In genomic region chrX:101347859-101348451, GRCh38 we compare ENCODE assay signal across 8 cellular contexts. TPM values are rescaled to one million over a fixed set of nuclear protein-coding genes. Genes with fewer than 3 reads are reported as not detected.
DNase-seq lines count a peak whose midpoint lies in the region; ATAC-seq and TF ChIP-seq lines count a peak whose summit lies in the region.

No MANE protein-coding gene starts in this region.

- WGBS in esophagus squamous epithelium, 2 donors = 0 to 30% methylated on average over 3 to 6 of the region's 14 CpGs

- H3K27ac ChIP-seq in esophagus squamous epithelium = peak overlapping the region; percentile 85 to 93 (median 90)

- H3K27me3 Mint-ChIP-seq in natural killer cell treated with Interleukin-12 subunit alpha and Interleukin-12 subunit beta and Interleukin-15 and Interleukin-18, amount 100 ng/mL, for 72 hours = no peaks in the 10 kb centered on the region

- H3K4me3 Mint-ChIP-seq in natural killer cell treated with Interleukin-12 subunit alpha and Interleukin-12 subunit beta and Interleukin-15 and Interleukin-18, amount 100 ng/mL, for 72 hours = peak overlapping the region; percentile 85

- peaks cover 4 to 6% of the 10 kb centered on the region in 2 donors for H3K4me1 Mint-ChIP-seq in natural killer cell treated with Interleukin-12 subunit alpha and Interleukin-12 subunit beta and Interleukin-15 and Interleukin-18, amount 100 ng/mL, for 72 hours (ENCODE audit: low read depth in 2 of 2)

- peaks cover 21% of the 10 kb centered on the region for H3K4me1 ChIP-seq in HAP-1
- H3K4me1 ChIP-seq in esophagus squamous epithelium = peaks cover 0 to 29% (median 0%) of the 10 kb centered on the region in 3 donors

- no peaks in the 10 kb centered on the region for H3K36me3 Mint-ChIP-seq in natural killer cell treated with Interleukin-12 subunit alpha and Interleukin-12 subunit beta and Interleukin-15 and Interleukin-18, amount 100 ng/mL, for 72 hours

- H3K27me3 ChIP-seq in HAP-1 (ENCODE audit: low read depth) = no peaks in the 10 kb centered on the region
- no peaks in the 10 kb centered on the region for H3K27me3 ChIP-seq in esophagus squamous epithelium

- H3K9me3 ChIP-seq in HAP-1 (no peaks in the 10 kb centered on the region), esophagus squamous epithelium (no peaks in the 10 kb centered on the region)

- in situ Hi-C loops in HAP-1 (cut with MboI; ENCODE audit: low sequenced_read_pairs) = no loop called here

- peak overlapping the region; percentile 71 to 82 for H3K27ac Mint-ChIP-seq in natural killer cell treated with Interleukin-12 subunit alpha and Interleukin-12 subunit beta and Interleukin-15 and Interleukin-18, amount 100 ng/mL, for 72 hours

- H3K4me3 ChIP-seq in HAP-1 = peak overlapping the region; percentile 82
- peak overlapping the region; percentile 56 to 81 (median 64) for H3K4me3 ChIP-seq in esophagus squamous epithelium

- intact Hi-C loops in esophagus squamous epithelium (cut with DNase I) = no loop called here

- no peak for TF ChIP-seq CTCF in esophagus squamous epithelium (IDR thresholded peaks at IDR 0.05)

- H3K9me3 Mint-ChIP-seq in natural killer cell treated with Interleukin-12 subunit alpha and Interleukin-12 subunit beta and Interleukin-15 and Interleukin-18, amount 100 ng/mL, for 72 hours = no peaks in the 10 kb centered on the region

- DNase-seq in EH (ENCODE audit: low read depth) = peak; percentile 19
- no peak for DNase-seq in HAP-1 (ENCODE audit: low spot score in 2 of 2)
- DNase-seq in RPMI8226 = peak; percentile 30
- DNase-seq in esophagus squamous epithelium (lab: John Stamatoyannopoulos, UW) = no peak
- DNase-seq in natural killer cell treated with Interleukin-12 subunit alpha and Interleukin-12 subunit beta and Interleukin-15 and Interleukin-18, amount 100 ng/mL, for 72 hours (ENCODE audit: low spot score) = no peak
- DNase-seq in mucosa of gallbladder (ENCODE audit: low spot score) = no peak
- DNase-seq in cerebellar cortex (ENCODE audit: low spot score) = no peak

- no peak for ATAC-seq in natural killer cell treated with Interleukin-12 subunit alpha and Interleukin-12 subunit beta and Interleukin-15 and Interleukin-18, amount 100 ng/mL, for 72 hours
- no peak for ATAC-seq in GM18858 (IDR thresholded peaks at IDR 0.05; ENCODE audit: unreplicated experiment)

- TF ChIP-seq POLR2A in esophagus squamous epithelium (IDR thresholded peaks at IDR 0.05) = no peak

- peaks cover 38% of the 10 kb centered on the region for H3K36me3 ChIP-seq in HAP-1 (replicated peaks)
- H3K36me3 ChIP-seq in esophagus squamous epithelium = peaks cover 0 to 23% (median 0%) of the 10 kb centered on the region in 3 donors

RNA-seq across cellular contexts. Expression of gene TIMM8A, which starts 0.6 kb away (rescaled TPM):
- total RNA-seq in esophagus squamous epithelium (10 to 100 TPM in 1 of 4 donors, 1 to 10 TPM in 3; 4.4 to 11.4 (median 8.1) TPM), mucosa of gallbladder (6.6 TPM)
- 10 to 100 TPM; 18.6 to 31.9 TPM for total RNA-seq in natural killer cell treated with Interleukin-12 subunit alpha and Interleukin-12 subunit beta and Interleukin-15 and Interleukin-18, amount 100 ng/mL, for 72 hours

RNA-seq across cellular contexts. Expression of gene BTK, which starts 38.0 kb away (rescaled TPM):
- total RNA-seq in esophagus squamous epithelium = 1 to 10 TPM in 2 of 4 donors, under 1 TPM in 2; 0.15 to 4.2 (median 0.83) TPM
- total RNA-seq in natural killer cell treated with Interleukin-12 subunit alpha and Interleukin-12 subunit beta and Interleukin-15 and Interleukin-18, amount 100 ng/mL, for 72 hours = 1 to 10 TPM in 1 of 2 donors, under 1 TPM in 1; 0.38 to 7.2 TPM
- total RNA-seq in mucosa of gallbladder = 8.2 TPM

RNA-seq across cellular contexts. Expression of gene RPL36A, which starts 42.9 kb away (rescaled TPM):
- total RNA-seq in esophagus squamous epithelium (1,000 to 10,000 TPM in 3 of 4 donors, 100 to 1,000 TPM in 1; 706 to 2,007 (median 1,553) TPM), mucosa of gallbladder (124 TPM)
- 100 to 1,000 TPM in 1 of 2 donors, 10 to 100 TPM in 1; 62.9 to 148 TPM for total RNA-seq in natural killer cell treated with Interleukin-12 subunit alpha and Interleukin-12 subunit beta and Interleukin-15 and Interleukin-18, amount 100 ng/mL, for 72 hours

RNA-seq across cellular contexts. Expression of gene TAF7L, which starts 56.8 kb away (rescaled TPM):
- under 1 TPM in 1 of 4 donors, not detected in 3; 0.44 TPM for total RNA-seq in esophagus squamous epithelium
- total RNA-seq in natural killer cell treated with Interleukin-12 subunit alpha and Interleukin-12 subunit beta and Interleukin-15 and Interleukin-18, amount 100 ng/mL, for 72 hours = under 1 TPM; 0.19 to 0.84 TPM
- not detected for total RNA-seq in mucosa of gallbladder

RNA-seq across cellular contexts. Expression of gene GLA, which starts 59.8 kb away (rescaled TPM):
- total RNA-seq in esophagus squamous epithelium = 10 to 100 TPM; 12.2 to 32.8 (median 21.9) TPM
- total RNA-seq in natural killer cell treated with Interleukin-12 subunit alpha and Interleukin-12 subunit beta and Interleukin-15 and Interleukin-18, amount 100 ng/mL, for 72 hours = 10 to 100 TPM; 42.1 to 58.2 TPM
- total RNA-seq in mucosa of gallbladder = 29.2 TPM

Comparison
In these comparisons a context has a peak if more than half of its experiments do, and no peak if none do; other contexts are left out.
1. DNase-seq: peak in EH (single experiment) and RPMI8226 (single experiment); none in HAP-1 (0 of 2), esophagus squamous epithelium (single experiment), natural killer cell treated with Interleukin-12 subunit alpha and Interleukin-12 subunit beta and Interleukin-15 and Interleukin-18, amount 100 ng/mL, for 72 hours (single experiment), mucosa of gallbladder (single experiment) and cerebellar cortex (single experiment).